Comparison of ENCODE assay signal across 15 cellular contexts in genomic region chr18:35460719-35461118, GRCh38. TPM values are rescaled to one million over a fixed set of nuclear protein-coding genes. Genes with fewer than 3 reads are reported as not detected.
DNase-seq lines count a peak whose midpoint lies in the region; FAIRE-seq and TF ChIP-seq lines count a peak whose summit lies in the region.
"Had no signal": no experiment of that assay in that cellular context is flagged by ENCODE, and none has a peak within 500 bp of the region (broad histone marks: within the 10 kb centered on the region; RNA-seq: fewer than 3 reads in every experiment).

No MANE protein-coding gene starts in this region.

- no peaks in the 10 kb centered on the region for H3K9me3 ChIP-seq in endothelial cell of umbilical vein (replicated peaks; ENCODE audit: control insufficient read depth, insufficient read depth, low read length)
- H3K9me3 ChIP-seq: SJCRH30 had no signal

- peak; percentile 43 for FAIRE-seq in endothelial cell of umbilical vein (lab: Jason Lieb, UNC)
- FAIRE-seq: TTC549 had no signal

- H3K4me1 ChIP-seq in endothelial cell of umbilical vein (ENCODE audit: control insufficient read depth, extremely low read depth, insufficient read depth, low read length) (peaks cover 99% of the 10 kb centered on the region), rectal smooth muscle tissue (ENCODE audit: control insufficient read depth, insufficient read depth, low read length) (peaks cover 17% of the 10 kb centered on the region)
- H3K4me1 ChIP-seq: SJCRH30 had no signal

- H3K27me3 ChIP-seq in endothelial cell of umbilical vein (ENCODE audit: control insufficient read depth in 2 of 2, insufficient read depth in 2 of 2, low read length in 2 of 2) (no peaks in the 10 kb centered on the region), rectal smooth muscle tissue (ENCODE audit: control insufficient read depth, insufficient read depth, low read length) (no peaks in the 10 kb centered on the region)
- H3K27me3 ChIP-seq: SJCRH30 had no signal

- peaks cover 49% of the 10 kb centered on the region for H3K79me2 ChIP-seq in endothelial cell of umbilical vein (ENCODE audit: control insufficient read depth, insufficient read depth, low read length)

- H3K9ac ChIP-seq in endothelial cell of umbilical vein (replicated peaks; ENCODE audit: extremely low read depth, insufficient read depth, low read length) (peak overlapping the region; percentile 26), rectal smooth muscle tissue (ENCODE audit: low read length) (no peak overlapping the region)

- H3K27ac ChIP-seq in endothelial cell of umbilical vein (ENCODE audit: insufficient read depth, low read depth, low read length), result peak overlapping the region; percentile 90
- peak overlapping the region; percentile 1 for H3K27ac ChIP-seq in rectal smooth muscle tissue (ENCODE audit: low read depth, low read length)
- H3K27ac ChIP-seq: SJCRH30 had no signal

- dilution Hi-C loops in endothelial cell of umbilical vein (cut with MboI; ENCODE audit: extremely low pct_ligation_motif_present, low sequenced_read_pairs), result no loop called here

- H3K4me3 ChIP-seq in endothelial cell of umbilical vein (replicated peaks in 1 of 3; ENCODE audit: insufficient read depth in 1 of 3, low read depth in 1 of 3, low read length in 3 of 3) (no peak overlapping the region), rectal smooth muscle tissue (ENCODE audit: low read length) (no peak overlapping the region)
- H3K4me3 ChIP-seq: lung, SJCRH30 had no signal

- no peaks in the 10 kb centered on the region for H3K36me3 ChIP-seq in endothelial cell of umbilical vein (ENCODE audit: control insufficient read depth in 2 of 2, extremely low read depth in 1 of 2, insufficient read depth in 2 of 2, low read length in 2 of 2)
- no peaks in the 10 kb centered on the region for H3K36me3 ChIP-seq in rectal smooth muscle tissue (ENCODE audit: control insufficient read depth, insufficient read depth, low read length)
- H3K36me3 ChIP-seq: SJCRH30 had no signal

- CTCF ChIA-PET in endothelial cell of umbilical vein (lab: Charles Lee), result no interaction called here

- H3K4me2 ChIP-seq in endothelial cell of umbilical vein (ENCODE audit: insufficient read depth, low read length), result peak overlapping the region; percentile 54

- intact Hi-C loops in endothelial cell of umbilical vein (cut with micrococcal nuclease), result loop anchor here (10.0 kb wide), 2 partner anchors 386 to 416 kb away; partner anchors contain the start of gene MAPRE2

- DNase-seq in CD1c-positive myeloid dendritic cell (ENCODE audit: extremely low spot score) (peak; percentile 69), NCI-H446 treated with DMSO at 0.1 percent for 48 hours (lab: John Stamatoyannopoulos, UW) (peak; percentile 17), endothelial cell of umbilical vein (ENCODE audit: low read depth, low spot score) (peak; percentile 79), islet precursor cell (no peak), cerebellar cortex (ENCODE audit: low spot score) (no peak), occipital lobe (lab: John Stamatoyannopoulos, UW) (no peak)
- DNase-seq in activated CD4-positive, alpha-beta T cell treated with anti-CD3 and anti-CD28 coated beads for 48 hours, result no peak
- DNase-seq: activated CD8-positive, alpha-beta memory T cell treated with anti-CD3 and anti-CD28 coated beads for 24 hours; activated gamma-delta T cell treated with Interleukin-2 at 50 U/mL for 16 hours; hippocampal formation; NCI-H774; SJCRH30 had no signal

- BruUV-seq in endothelial cell of umbilical vein (replicated peaks; lab: Mats Ljungman, UMichigan), result no TSS peak

- no peaks in the 10 kb centered on the region for H3K9me1 ChIP-seq in endothelial cell of umbilical vein (replicated peaks; ENCODE audit: control insufficient read depth, extremely low read depth, insufficient read depth, low read length)

- POLR2A ChIA-PET in endothelial cell of umbilical vein (lab: Charles Lee), result interaction anchor here (1.2 kb wide), 1 partner anchor 242 kb away, joined by 4 read pairs; no protein-coding TSS in a partner anchor

- H2AFZ ChIP-seq in endothelial cell of umbilical vein (ENCODE audit: low read depth, low read length), result no peak overlapping the region

- TF ChIP-seq POLR2A in endothelial cell of umbilical vein (IDR thresholded peaks at IDR 0.05; ENCODE audit: low read depth, low read length), result no peak

- H4K20me1 ChIP-seq in endothelial cell of umbilical vein (replicated peaks; ENCODE audit: control insufficient read depth, extremely low read depth, insufficient read depth, low read length), result no peaks in the 10 kb centered on the region

- no peak for TF ChIP-seq CTCF in endothelial cell of umbilical vein (IDR thresholded peaks at IDR 0.05; ENCODE audit: extremely low read depth in 1 of 2, insufficient read depth in 1 of 2, low read depth in 1 of 2, low read length in 2 of 2)

TF ChIP-seq in endothelial cell of umbilical vein, 7 proteins besides CTCF, POLR2A, EP300 and RAD21:
- TF ChIP-seq MYC (IDR thresholded peaks at IDR 0.05; ENCODE audit: low read depth, low read length), result no peak
- peak; percentile 84 for TF ChIP-seq JUN (IDR thresholded peaks at IDR 0.05; ENCODE audit: borderline replicate concordance, insufficient read depth, insufficient read length, low read depth)
- TF ChIP-seq FOS (IDR thresholded peaks at IDR 0.05; ENCODE audit: borderline replicate concordance, insufficient read depth, low read length), result peak; percentile 79
- TF ChIP-seq EZH2 (IDR thresholded peaks at IDR 0.05; ENCODE audit: borderline replicate concordance, low read depth, low read length, severe bottlenecking), result no peak
- TF ChIP-seq, protein P1, sequence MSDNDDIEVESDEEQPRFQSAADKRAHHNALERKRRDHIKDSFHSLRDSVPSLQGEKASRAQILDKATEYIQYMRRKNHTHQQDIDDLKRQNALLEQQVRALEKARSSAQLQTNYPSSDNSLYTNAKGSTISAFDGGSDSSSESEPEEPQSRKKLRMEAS (IDR thresholded peaks at IDR 0.05; ENCODE audit: insufficient read depth, insufficient read length), result no peak
- no peak for TF ChIP-seq POLR2AphosphoS5 (IDR thresholded peaks at IDR 0.05; ENCODE audit: insufficient read depth, low read depth, low read length)

RNA-seq across cellular contexts. Expression of gene INO80C, which starts 37.0 kb away (rescaled TPM):
- 51.4 and 56.0 TPM in 2 replicates for total RNA-seq in endothelial cell of umbilical vein
- 41.4 and 43.4 TPM in 2 replicates for polyA plus RNA-seq in endothelial cell of umbilical vein
- polyA plus RNA-seq in endothelial cell of umbilical vein (2011; cell fraction: cytosol; rRNA removed), result 60.6 and 66.8 TPM in 2 replicates
- polyA plus RNA-seq in endothelial cell of umbilical vein (2011; cell fraction: nucleus; rRNA removed), result 68.8 and 69.0 TPM in 2 replicates
- polyA plus RNA-seq in endothelial cell of umbilical vein (2012), result 29.5 and 34.4 TPM in 2 replicates
- 16.2 and 20.7 TPM in 2 replicates for polyA minus RNA-seq in endothelial cell of umbilical vein
- 10.4 TPM for polyA minus RNA-seq in endothelial cell of umbilical vein (2011; cell fraction: cytosol; rRNA and poly(A)+ RNA removed)
- polyA minus RNA-seq in endothelial cell of umbilical vein (2011; cell fraction: nucleus; rRNA and poly(A)+ RNA removed), result 30.5 and 36.4 TPM in 2 replicates
- 9.0 TPM for total RNA-seq in occipital lobe

Comparison
In these comparisons a context has a peak if more than half of its experiments do, and no peak if none do; other contexts are left out.
1. DNase-seq: peak in CD1c-positive myeloid dendritic cell (single experiment), NCI-H446 treated with DMSO at 0.1 percent for 48 hours (single experiment) and endothelial cell of umbilical vein (single experiment); none in islet precursor cell (single experiment), cerebellar cortex (single experiment), occipital lobe (single experiment) and activated CD4-positive, alpha-beta T cell treated with anti-CD3 and anti-CD28 coated beads for 48 hours (single experiment).